Comparison of ENCODE assay signal across 11 cellular contexts in genomic region chr2:64582774-64583340, GRCh38.
DNase-seq lines count a peak whose midpoint lies in the region; ATAC-seq, FAIRE-seq and TF ChIP-seq lines count a peak whose summit lies in the region.
"Had no signal": no experiment of that assay in that cellular context is flagged by ENCODE, and none has a peak within 500 bp of the region (broad histone marks: within the 10 kb centered on the region; RNA-seq: fewer than 3 reads in every experiment).

No MANE protein-coding gene starts in this region.

- no peak overlapping the region for H3K4me3 Mint-ChIP-seq in memory B cell

- ATAC-seq in HG03342 (IDR thresholded peaks at IDR 0.05; ENCODE audit: unreplicated experiment) (peak; percentile 84), memory B cell (ENCODE audit: low read depth) (no peak)

- peak; percentile 20 for FAIRE-seq in H54 (lab: Jason Lieb, UNC)

- peaks cover 12% of the 10 kb centered on the region for H3K36me3 Mint-ChIP-seq in memory B cell

- peak; percentile 40 for DNase-seq in NCI-H1092 treated with DMSO at 0.1 percent for 48 hours (lab: John Stamatoyannopoulos, UW)
- DNase-seq in NCI-H1092 (lab: John Stamatoyannopoulos, UW), result no peak
- DNase-seq in H54 (ENCODE audit: insufficient read length, low spot score), result no peak
- DNase-seq in memory B cell (ENCODE audit: low spot score in 2 of 2), result no peak
- DNase-seq in 8988T, result no peak
- no peak for DNase-seq in stimulated activated CD4-positive, alpha-beta T cell treated with anti-CD3 and anti-CD28 coated beads, Interleukin-4, amount 100 ng/mL, for 1 hour
- DNase-seq in activated CD8-positive, alpha-beta memory T cell treated with anti-CD3 and anti-CD28 coated beads for 24 hours, result no peak
- DNase-seq: activated CD4-positive, alpha-beta T cell treated with anti-CD3 and anti-CD28 coated beads for 1 hour; effector CD8-positive, alpha-beta T cell; EL had no signal

- peaks cover 7% of the 10 kb centered on the region for H3K4me1 Mint-ChIP-seq in memory B cell

- TF ChIP-seq POLR2A in H54 (IDR thresholded peaks at IDR 0.05; ENCODE audit: low read depth, low read length), result no peak

- H3K27me3 Mint-ChIP-seq in memory B cell, result no peaks in the 10 kb centered on the region

- H3K9me3 Mint-ChIP-seq in memory B cell, result no peaks in the 10 kb centered on the region

- peak overlapping the region; percentile 73 for H3K27ac Mint-ChIP-seq in memory B cell
